6 cellular contexts compared by ENCODE assay signal in the genomic region with DNA sequence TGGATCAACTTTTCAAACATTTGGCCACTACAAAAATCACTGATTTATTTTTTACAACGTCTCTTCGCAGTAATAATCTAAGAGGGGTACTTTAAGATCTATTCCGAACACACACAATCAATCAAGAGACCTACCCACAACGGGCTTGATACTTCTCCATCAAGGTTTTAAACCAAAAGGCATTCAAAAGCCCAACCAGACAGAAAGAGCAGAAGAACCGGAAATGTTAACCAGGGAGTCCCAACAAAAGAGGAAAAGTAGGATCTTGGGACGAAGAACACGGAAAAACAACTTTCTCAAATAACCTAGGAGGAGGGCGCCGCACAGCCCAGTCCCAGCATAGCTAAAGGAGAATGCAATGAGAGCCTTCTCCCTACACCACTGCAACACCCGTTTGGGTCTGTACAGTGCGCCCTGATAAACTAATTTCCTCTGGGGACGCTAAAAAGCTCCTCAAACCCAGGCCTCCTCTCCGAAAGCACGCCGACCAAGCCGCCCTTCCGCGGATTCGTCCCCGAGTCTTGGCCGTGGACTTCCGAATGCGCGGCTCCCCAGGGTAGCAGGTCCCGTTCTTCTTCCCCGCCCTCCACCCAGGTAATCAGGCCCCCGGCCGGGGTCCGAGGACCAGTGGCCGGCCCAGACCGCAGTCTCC. TPM values are rescaled to one million over a fixed set of nuclear protein-coding genes. Genes with fewer than 3 reads are reported as not detected.
DNase-seq lines count a peak whose midpoint lies in the region; ATAC-seq lines count a peak whose summit lies in the region.

No MANE protein-coding gene starts in this region.

- H3K27me3 ChIP-seq in HUES64 (ENCODE audit: insufficient read depth, low read length) (no peaks in the 10 kb centered on the region), endocrine pancreas (ENCODE audit: control insufficient read depth, insufficient read depth, low read length) (no peaks in the 10 kb centered on the region)

- H3K9me3 ChIP-seq in HUES64 (ENCODE audit: insufficient read depth, low read depth, low read length) (no peaks in the 10 kb centered on the region), endocrine pancreas (ENCODE audit: control insufficient read depth, low read length) (no peaks in the 10 kb centered on the region)

- under 1% methylated on average over 31 of the region's 31 CpGs for WGBS in HUES64

- H3K36me3 ChIP-seq in HUES64 (ENCODE audit: insufficient read depth, low read length) (peaks cover 44% of the 10 kb centered on the region), endocrine pancreas (ENCODE audit: control insufficient read depth, insufficient read depth, low read length) (no peaks in the 10 kb centered on the region)

- H3K27ac ChIP-seq in HUES64 (ENCODE audit: low read depth, low read length) = peak overlapping the region; percentile 88

- H3K4me3 ChIP-seq in HUES64 (ENCODE audit: low read length) (peak overlapping the region; percentile 98), endocrine pancreas (ENCODE audit: control insufficient read depth, insufficient read depth, low read length) (peak overlapping the region; percentile 87), skeletal muscle cell (ENCODE audit: low read depth, low read length) (peak overlapping the region; percentile 99)

- peak overlapping the region; percentile 99 for H3K9ac ChIP-seq in HUES64 (ENCODE audit: low read depth, low read length)
- peak overlapping the region; percentile 92 for H3K9ac ChIP-seq in endocrine pancreas (ENCODE audit: control insufficient read depth, insufficient read depth, low read length)

- peak; percentile 30 for ATAC-seq in GM19455 (IDR thresholded peaks at IDR 0.05; ENCODE audit: unreplicated experiment)

- DNase-seq in skeletal muscle cell (ENCODE audit: low read depth) (no peak), GM19238 (ENCODE audit: insufficient read length, low spot score) (no peak), AG20443 (ENCODE audit: low spot score) (no peak)

- H3K4me1 ChIP-seq in HUES64 (ENCODE audit: insufficient read depth, low read length) = peaks cover 21% of the 10 kb centered on the region
- peaks cover 7% of the 10 kb centered on the region for H3K4me1 ChIP-seq in endocrine pancreas (ENCODE audit: control insufficient read depth, insufficient read depth, low read length)

RNA-seq across cellular contexts. Expression of gene RPL22, which starts 0.6 kb away (rescaled TPM):
- polyA plus RNA-seq in HUES64 (2013, experiment 1 of 2) = 320 TPM
- polyA plus RNA-seq in HUES64 (2013, experiment 2 of 2) = 370 TPM

RNA-seq across cellular contexts. Expression of gene RNF207, which starts 7.1 kb away (rescaled TPM):
- polyA plus RNA-seq in HUES64 (2013, experiment 1 of 2) = 0.80 TPM
- 2.5 TPM for polyA plus RNA-seq in HUES64 (2013, experiment 2 of 2)

RNA-seq across cellular contexts. Expression of gene CHD5, which starts 18.7 kb away (rescaled TPM):
- 0.25 TPM for polyA plus RNA-seq in HUES64 (2013, experiment 1 of 2)
- 0.89 TPM for polyA plus RNA-seq in HUES64 (2013, experiment 2 of 2)

RNA-seq across cellular contexts. Expression of gene ICMT, which starts 37.0 kb away (rescaled TPM):
- 95.1 TPM for polyA plus RNA-seq in HUES64 (2013, experiment 1 of 2)
- polyA plus RNA-seq in HUES64 (2013, experiment 2 of 2) = 86.5 TPM

RNA-seq across cellular contexts. Expression of gene HES3, which starts 45.2 kb away (rescaled TPM):
- polyA plus RNA-seq in HUES64 (2013, experiment 1 of 2) = 40.9 TPM
- 47.5 TPM for polyA plus RNA-seq in HUES64 (2013, experiment 2 of 2)
